ENCODE assay signal across 14 cellular contexts in genomic region chrX:13763489-13763888, GRCh38. TPM values are rescaled to one million over a fixed set of nuclear protein-coding genes. Genes with fewer than 3 reads are reported as not detected.
DNase-seq lines count a peak whose midpoint lies in the region; ATAC-seq and TF ChIP-seq lines count a peak whose summit lies in the region.
"Had no signal": no experiment of that assay in that cellular context is flagged by ENCODE, and none has a peak within 500 bp of the region (broad histone marks: within the 10 kb centered on the region; RNA-seq: fewer than 3 reads in every experiment).

No MANE protein-coding gene starts in this region.

- peaks cover 17% of the 10 kb centered on the region for H3K36me3 Mint-ChIP-seq in activated CD8-positive, alpha-beta T cell treated with anti-CD3 and anti-CD28 coated beads for 36 hours (ENCODE audit: low read depth)

- H3K4me1 ChIP-seq in BLaER1 treated with 17β-estradiol and CSF1 and Interleukin-3, amounts not matched to agents 10 nM and 100 nM = peaks cover 68 to 83% (median 77%) of the 10 kb centered on the region in 10 experiments
- no peaks in the 10 kb centered on the region for H3K4me1 ChIP-seq in prostate gland (replicated peaks)

- CTCF ChIA-PET in activated CD8-positive, alpha-beta T cell treated with anti-CD3 and anti-CD28 coated beads for 36 hours (lab: Charles Lee) = interaction anchor here (1.8 kb wide), 1 partner anchor 13 kb away, joined by 4 read pairs; no protein-coding TSS in a partner anchor

- peak overlapping the region; percentile 62 to 79 (median 69) for H3K4me2 ChIP-seq in BLaER1 treated with 17β-estradiol and CSF1 and Interleukin-3, amounts not matched to agents 10 nM and 100 nM

- H3K27ac ChIP-seq in BLaER1 treated with 17β-estradiol and CSF1 and Interleukin-3, amounts not matched to agents 10 nM and 100 nM = peak overlapping the region in 8 of 11 experiments; percentile 52 to 87 (median 78); a peak in 16 of 22 replicates
- peak overlapping the region; percentile 60 to 74 for H3K27ac ChIP-seq in prostate gland

- no peak overlapping the region for H3K27ac Mint-ChIP-seq in activated CD8-positive, alpha-beta T cell treated with anti-CD3 and anti-CD28 coated beads for 36 hours
- H3K27ac Mint-ChIP-seq: activated CD4-positive, alpha-beta memory T cell treated with anti-CD3 and anti-CD28 coated beads, Interleukin-2, amount 10 ng/mL, durations not matched to agents 7 days and 5 days; T-helper 17 cell had no signal

- POLR2A ChIA-PET in activated CD8-positive, alpha-beta T cell treated with anti-CD3 and anti-CD28 coated beads for 36 hours (lab: Charles Lee) = no interaction called here

- no peak for TF ChIP-seq POLR2A in prostate gland (IDR thresholded peaks at IDR 0.05)

- intact Hi-C loops in cardiac septum (cut with DNase I) (no loop called here), prostate gland (cut with DNase I) (no loop called here)
- intact Hi-C loops in activated CD8-positive, alpha-beta T cell treated with anti-CD3 and anti-CD28 coated beads for 36 hours (cut with micrococcal nuclease) = no loop called here

- peak overlapping the region in 4 of 10 experiments; percentile 4 to 37 (median 10); a peak in 4 of 20 replicates for H3K4me3 ChIP-seq in BLaER1 treated with 17β-estradiol and CSF1 and Interleukin-3, amounts not matched to agents 10 nM and 100 nM
- peak overlapping the region in 1 of 2 donors; percentile 2 for H3K4me3 ChIP-seq in prostate gland

- DNase-seq in NCI-H69 (lab: John Stamatoyannopoulos, UW) (peak; percentile 35), cardiac septum (ENCODE audit: low spot score) (peak; percentile 77), prostate gland (ENCODE audit: low spot score) (peak; percentile 55), HuH-7.5 (ENCODE audit: low spot score) (no peak), NCI-H1694 treated with DMSO at 0.1 percent for 48 hours (lab: John Stamatoyannopoulos, UW) (no peak)
- no peak for DNase-seq in activated CD8-positive, alpha-beta T cell treated with anti-CD3 and anti-CD28 coated beads for 36 hours
- DNase-seq: activated CD4-positive, alpha-beta memory T cell treated with anti-CD3 and anti-CD28 coated beads, Interleukin-2, amount 10 ng/mL, durations not matched to agents 7 days and 5 days; activated effector memory CD4-positive, alpha-beta T cell treated with anti-CD3 and anti-CD28 coated beads, Interleukin-2, amount 50 U/mL, for 16 hours; DMS79 treated with DMSO at 0.1 percent for 48 hours; stimulated activated CD4-positive, alpha-beta T cell treated with anti-CD3 and anti-CD28 coated beads, Interleukin-1b, Interleukin-23, amount 100 ng/mL, for 48 hours; T-helper 17 cell had no signal

- TF ChIP-seq CTCF in prostate gland (IDR thresholded peaks at IDR 0.05) = peak in 1 of 4 experiments; percentile 43
- no peak for TF ChIP-seq CTCF in activated CD8-positive, alpha-beta T cell treated with anti-CD3 and anti-CD28 coated beads for 36 hours (IDR thresholded peaks at IDR 0.05)

- H3K4me1 Mint-ChIP-seq in activated CD8-positive, alpha-beta T cell treated with anti-CD3 and anti-CD28 coated beads for 36 hours (ENCODE audit: low read depth) = peaks cover 2% of the 10 kb centered on the region

- H3K27me3 Mint-ChIP-seq in activated CD8-positive, alpha-beta T cell treated with anti-CD3 and anti-CD28 coated beads for 36 hours = no peaks in the 10 kb centered on the region
- H3K27me3 Mint-ChIP-seq: activated CD4-positive, alpha-beta memory T cell treated with anti-CD3 and anti-CD28 coated beads, Interleukin-2, amount 10 ng/mL, durations not matched to agents 7 days and 5 days; T-helper 17 cell had no signal

- no peaks in the 10 kb centered on the region for H3K9me3 ChIP-seq in BLaER1 treated with 17β-estradiol and CSF1 and Interleukin-3, amounts not matched to agents 10 nM and 100 nM (replicated peaks in 1 of 11)
- no peaks in the 10 kb centered on the region for H3K9me3 ChIP-seq in prostate gland

- peaks cover 44 to 78% (median 59%) of the 10 kb centered on the region in 11 experiments for H3K27me3 ChIP-seq in BLaER1 treated with 17β-estradiol and CSF1 and Interleukin-3, amounts not matched to agents 10 nM and 100 nM
- no peaks in the 10 kb centered on the region for H3K27me3 ChIP-seq in prostate gland (replicated peaks; ENCODE audit: insufficient read depth)

- peak overlapping the region in 8 of 11 experiments; percentile 7 to 74 (median 63); a peak in 15 of 22 replicates for H3K9ac ChIP-seq in BLaER1 treated with 17β-estradiol and CSF1 and Interleukin-3, amounts not matched to agents 10 nM and 100 nM

- H3K36me3 ChIP-seq in BLaER1 treated with 17β-estradiol and CSF1 and Interleukin-3, amounts not matched to agents 10 nM and 100 nM = peaks cover under 1 to 85% (median 56%) of the 10 kb centered on the region in 11 experiments; a peak in 21 of 22 replicates
- no peaks in the 10 kb centered on the region for H3K36me3 ChIP-seq in prostate gland

- peaks cover 0 to 16% (median 3%) of the 10 kb centered on the region in 11 experiments; a peak in 6 of 22 replicates for H4K20me1 ChIP-seq in BLaER1 treated with 17β-estradiol and CSF1 and Interleukin-3, amounts not matched to agents 10 nM and 100 nM

- no peaks in the 10 kb centered on the region for H3K9me3 Mint-ChIP-seq in activated CD8-positive, alpha-beta T cell treated with anti-CD3 and anti-CD28 coated beads for 36 hours
- H3K9me3 Mint-ChIP-seq: activated CD4-positive, alpha-beta memory T cell treated with anti-CD3 and anti-CD28 coated beads, Interleukin-2, amount 10 ng/mL, durations not matched to agents 7 days and 5 days had no signal

- 12% methylated on average over 8 of the region's 8 CpGs for WGBS in prostate gland

- no peak overlapping the region for H3K4me3 Mint-ChIP-seq in activated CD8-positive, alpha-beta T cell treated with anti-CD3 and anti-CD28 coated beads for 36 hours
- H3K4me3 Mint-ChIP-seq: activated CD4-positive, alpha-beta memory T cell treated with anti-CD3 and anti-CD28 coated beads, Interleukin-2, amount 10 ng/mL, durations not matched to agents 7 days and 5 days; T-helper 17 cell had no signal

- no peak for ATAC-seq in activated CD8-positive, alpha-beta T cell treated with anti-CD3 and anti-CD28 coated beads for 36 hours
- ATAC-seq in GM19395 (IDR thresholded peaks at IDR 0.05; ENCODE audit: unreplicated experiment) = no peak
- ATAC-seq: T-helper 17 cell had no signal

RNA-seq across cellular contexts. Expression of gene OFD1, which starts 28.9 kb away (rescaled TPM):
- total RNA-seq in cardiac septum (12.8 TPM), prostate gland (10 to 100 TPM; 23.6 to 36.2 TPM)
- 10 to 100 TPM; 32.4 to 34.5 TPM for total RNA-seq in activated CD8-positive, alpha-beta T cell treated with anti-CD3 and anti-CD28 coated beads for 36 hours

RNA-seq across cellular contexts. Expression of gene TRAPPC2, which starts 29.1 kb away (rescaled TPM):
- total RNA-seq in cardiac septum = 9.9 TPM
- 10 to 100 TPM; 15.6 to 20.2 TPM for total RNA-seq in prostate gland
- total RNA-seq in activated CD8-positive, alpha-beta T cell treated with anti-CD3 and anti-CD28 coated beads for 36 hours = 10 to 100 TPM; 16.0 to 19.2 TPM

RNA-seq across cellular contexts. Expression of gene GPM6B, which starts 53.4 kb away (rescaled TPM):
- total RNA-seq in cardiac septum (2.0 TPM), prostate gland (10 to 100 TPM; 10.1 to 12.3 TPM)
- total RNA-seq in activated CD8-positive, alpha-beta T cell treated with anti-CD3 and anti-CD28 coated beads for 36 hours = not detected
- total RNA-seq: activated CD4-positive, alpha-beta memory T cell treated with anti-CD3 and anti-CD28 coated beads, Interleukin-2, amount 10 ng/mL, durations not matched to agents 7 days and 5 days; lung microvascular endothelial cell; T-helper 17 cell had no signal

Comparison
In these comparisons a context has a peak if more than half of its experiments do, and no peak if none do; other contexts are left out.
1. DNase-seq: peak in NCI-H69 (single experiment), cardiac septum (single experiment) and prostate gland (single experiment); none in activated CD8-positive, alpha-beta T cell treated with anti-CD3 and anti-CD28 coated beads for 36 hours (single experiment), HuH-7.5 (single experiment) and NCI-H1694 treated with DMSO at 0.1 percent for 48 hours (single experiment).